37 cellular contexts compared by ENCODE assay signal in genomic region chr19:55530996-55531395, GRCh38. TPM values are rescaled to one million over a fixed set of nuclear protein-coding genes. Genes with fewer than 3 reads are reported as not detected.
"Had no signal": no experiment of that assay in that cellular context is flagged by ENCODE, and none has a peak within 500 bp of the region (broad histone marks: within the 10 kb centered on the region; RNA-seq: fewer than 3 reads in every experiment).

No MANE protein-coding gene starts in this region.

- H3K9me3 ChIP-seq: ascending aorta had no signal

- H3K27ac ChIP-seq: ascending aorta, cardiac muscle cell, VCaP had no signal

- H3K36me3 ChIP-seq: ascending aorta, cardiac muscle cell had no signal

- H3K9me3 Mint-ChIP-seq: activated B cell treated with CpG ODN at 0.5 μM for 24 hours; activated CD4-positive, alpha-beta memory T cell treated with anti-CD3 and anti-CD28 coated beads for 36 hours; activated CD4-positive, alpha-beta T cell treated with anti-CD3 and anti-CD28 coated beads, Interleukin-2, amount 10 ng/mL, durations not matched to agents 24 days and 14 days; activated CD8-positive, alpha-beta T cell treated with anti-CD3 and anti-CD28 coated beads for 36 hours; activated naive CD4-positive, alpha-beta T cell treated with anti-CD3 and anti-CD28 coated beads, Interleukin-2, amount 10 ng/mL, durations not matched to agents 7 days and 5 days; activated naive CD4-positive, alpha-beta T cell treated with anti-CD3 and anti-CD28 coated beads, Interleukin-2, amount 50 U/mL, for 24 hours; activated naive CD8-positive, alpha-beta T cell treated with anti-CD3 and anti-CD28 coated beads, Interleukin-2, amount 10 ng/mL, durations not matched to agents 7 days and 5 days; activated naive CD8-positive, alpha-beta T cell treated with anti-CD3 and anti-CD28 coated beads, Interleukin-2, amount 50 U/mL, for 24 hours; activated T-cell treated with anti-CD3 and anti-CD28 coated beads, Interleukin-2, amount 50 U/mL, for 4 hours; activated T-cell treated with anti-CD3 and anti-CD28 coated beads, Interleukin-2, amount 50 U/mL, for 72 hours; activated T-helper 1 cell treated with anti-CD3 and anti-CD28 coated beads, Interleukin-12 subunit alpha, Interleukin-12 subunit beta, Interleukin-2, Interleukin-4 antibody, amounts not matched to agents 30 ng/mL and 10 ng/mL and 1 ng/mL, durations not matched to agents 14 hours and 24 hours and 36 hours; activated T-helper 17 cell treated with anti-CD3 and anti-CD28 coated beads, Interleukin-2, amount 50 U/mL, for 72 hours; brain; central memory CD8-positive, alpha-beta T cell; T-helper 1 cell treated with Interleukin-12 subunit alpha and Interleukin-12 subunit beta and Interleukin-4 antibody, amounts not matched to agents 30 μg/mL and 1 μg/mL, for 36 hours; T-helper 2 cell treated with Interferon-gamma antibody and Interleukin-4, amounts not matched to agents 5 μg/mL and 100 μg/mL, for 36 hours had no signal

- H3K4me3 Mint-ChIP-seq: activated B cell treated with CpG ODN at 0.5 μM for 24 hours; activated CD4-positive, alpha-beta memory T cell treated with anti-CD3 and anti-CD28 coated beads for 36 hours; activated CD4-positive, alpha-beta T cell treated with anti-CD3 and anti-CD28 coated beads, Interleukin-2, amount 10 ng/mL, durations not matched to agents 24 days and 14 days; activated CD8-positive, alpha-beta T cell treated with anti-CD3 and anti-CD28 coated beads for 36 hours; activated naive CD4-positive, alpha-beta T cell treated with anti-CD3 and anti-CD28 coated beads, Interleukin-2, amount 10 ng/mL, durations not matched to agents 7 days and 5 days; activated naive CD4-positive, alpha-beta T cell treated with anti-CD3 and anti-CD28 coated beads, Interleukin-2, amount 50 U/mL, for 24 hours; activated naive CD8-positive, alpha-beta T cell; activated naive CD8-positive, alpha-beta T cell treated with anti-CD3 and anti-CD28 coated beads, Interleukin-2, amount 10 ng/mL, durations not matched to agents 7 days and 5 days; activated naive CD8-positive, alpha-beta T cell treated with anti-CD3 and anti-CD28 coated beads, Interleukin-2, amount 50 U/mL, for 24 hours; activated T-cell treated with anti-CD3 and anti-CD28 coated beads, Interleukin-2, amount 50 U/mL, for 4 hours; activated T-cell treated with anti-CD3 and anti-CD28 coated beads, Interleukin-2, amount 50 U/mL, for 72 hours; activated T-helper 1 cell treated with anti-CD3 and anti-CD28 coated beads, Interleukin-12 subunit alpha, Interleukin-12 subunit beta, Interleukin-2, Interleukin-4 antibody, amounts not matched to agents 30 ng/mL and 10 ng/mL and 1 ng/mL, durations not matched to agents 14 hours and 24 hours and 36 hours; activated T-helper 17 cell treated with anti-CD3 and anti-CD28 coated beads, Interleukin-2, amount 50 U/mL, for 72 hours; brain; central memory CD8-positive, alpha-beta T cell; T-helper 1 cell treated with Interleukin-12 subunit alpha and Interleukin-12 subunit beta and Interleukin-4 antibody, amounts not matched to agents 30 μg/mL and 1 μg/mL, for 36 hours; T-helper 2 cell treated with Interferon-gamma antibody and Interleukin-4, amounts not matched to agents 5 μg/mL and 100 μg/mL, for 36 hours had no signal

- H3K27me3 Mint-ChIP-seq: activated B cell treated with CpG ODN at 0.5 μM for 24 hours; activated CD4-positive, alpha-beta memory T cell treated with anti-CD3 and anti-CD28 coated beads for 36 hours; activated CD4-positive, alpha-beta T cell treated with anti-CD3 and anti-CD28 coated beads, Interleukin-2, amount 10 ng/mL, durations not matched to agents 24 days and 14 days; activated CD8-positive, alpha-beta T cell treated with anti-CD3 and anti-CD28 coated beads for 36 hours; activated naive CD4-positive, alpha-beta T cell treated with anti-CD3 and anti-CD28 coated beads, Interleukin-2, amount 10 ng/mL, durations not matched to agents 7 days and 5 days; activated naive CD4-positive, alpha-beta T cell treated with anti-CD3 and anti-CD28 coated beads, Interleukin-2, amount 50 U/mL, for 24 hours; activated naive CD8-positive, alpha-beta T cell; activated naive CD8-positive, alpha-beta T cell treated with anti-CD3 and anti-CD28 coated beads, Interleukin-2, amount 10 ng/mL, durations not matched to agents 7 days and 5 days; activated naive CD8-positive, alpha-beta T cell treated with anti-CD3 and anti-CD28 coated beads, Interleukin-2, amount 50 U/mL, for 24 hours; activated T-helper 17 cell treated with anti-CD3 and anti-CD28 coated beads, Interleukin-2, amount 50 U/mL, for 72 hours; brain had no signal

- ATAC-seq: activated CD8-positive, alpha-beta T cell treated with anti-CD3 and anti-CD28 coated beads for 36 hours; activated naive CD8-positive, alpha-beta T cell treated with anti-CD3 and anti-CD28 coated beads, Interleukin-2, amount 50 U/mL, for 24 hours; activated T-cell treated with anti-CD3 and anti-CD28 coated beads, Interleukin-2, amount 50 U/mL, for 4 hours; activated T-cell treated with anti-CD3 and anti-CD28 coated beads, Interleukin-2, amount 50 U/mL, for 72 hours; activated T-helper 17 cell treated with anti-CD3 and anti-CD28 coated beads, Interleukin-2, amount 50 U/mL, for 72 hours had no signal

- DNase-seq: activated B cell treated with CpG ODN at 0.5 μM for 24 hours; activated CD4-positive, alpha-beta memory T cell treated with anti-CD3 and anti-CD28 coated beads for 36 hours; activated CD4-positive, alpha-beta T cell treated with anti-CD3 and anti-CD28 coated beads for 4 hours; activated CD4-positive, alpha-beta T cell treated with anti-CD3 and anti-CD28 coated beads, Interleukin-2, amount 10 ng/mL, durations not matched to agents 24 days and 14 days; activated CD4-positive, alpha-beta T cell treated with anti-CD3 and anti-CD28 coated beads, Interleukin-2, amount 50 U/mL, for 1 hour; activated CD4-positive, alpha-beta T cell treated with anti-CD3 and anti-CD28 coated beads, Interleukin-2, amount 50 U/mL, for 4 hours; activated CD4-positive, CD25-positive, alpha-beta regulatory T cell treated with anti-CD3 and anti-CD28 coated beads, Interleukin-2, amount 50 U/mL, for 72 hours; activated CD8-positive, alpha-beta memory T cell treated with anti-CD3 and anti-CD28 coated beads, Interleukin-2, amount 50 U/mL, for 4 hours; activated CD8-positive, alpha-beta T cell treated with anti-CD3 and anti-CD28 coated beads for 36 hours; activated gamma-delta T cell; activated naive CD4-positive, alpha-beta T cell treated with anti-CD3 and anti-CD28 coated beads, Interleukin-2, amount 10 ng/mL, durations not matched to agents 7 days and 5 days; activated naive CD4-positive, alpha-beta T cell treated with Interleukin-2 at 50 U/mL for 16 hours; activated naive CD8-positive, alpha-beta T cell treated with anti-CD3 and anti-CD28 coated beads, Interleukin-2, amount 10 ng/mL, durations not matched to agents 7 days and 5 days; activated naive CD8-positive, alpha-beta T cell treated with anti-CD3 and anti-CD28 coated beads, Interleukin-2, amount 50 U/mL, for 24 hours; activated T-cell treated with anti-CD3 and anti-CD28 coated beads for 4 hours; activated T-cell treated with anti-CD3 and anti-CD28 coated beads, Interleukin-2, amount 50 U/mL, for 1 hour; activated T-cell treated with anti-CD3 and anti-CD28 coated beads, Interleukin-2, amount 50 U/mL, for 4 hours; activated T-cell treated with anti-CD3 and anti-CD28 coated beads, Interleukin-2, amount 50 U/mL, for 72 hours; amygdala; anterior cingulate cortex; caudate nucleus; T-helper 1 cell; T-helper 2 cell; T-helper 9 cell had no signal

- H3K4me1 Mint-ChIP-seq: activated B cell treated with CpG ODN at 0.5 μM for 24 hours; activated CD4-positive, alpha-beta T cell treated with anti-CD3 and anti-CD28 coated beads, Interleukin-2, amount 10 ng/mL, durations not matched to agents 24 days and 14 days; activated naive CD4-positive, alpha-beta T cell treated with anti-CD3 and anti-CD28 coated beads, Interleukin-2, amount 10 ng/mL, durations not matched to agents 7 days and 5 days; activated naive CD4-positive, alpha-beta T cell treated with anti-CD3 and anti-CD28 coated beads, Interleukin-2, amount 50 U/mL, for 24 hours; activated naive CD8-positive, alpha-beta T cell treated with anti-CD3 and anti-CD28 coated beads, Interleukin-2, amount 10 ng/mL, durations not matched to agents 7 days and 5 days; activated naive CD8-positive, alpha-beta T cell treated with anti-CD3 and anti-CD28 coated beads, Interleukin-2, amount 50 U/mL, for 24 hours; activated T-helper 17 cell treated with anti-CD3 and anti-CD28 coated beads, Interleukin-2, amount 50 U/mL, for 72 hours; central memory CD8-positive, alpha-beta T cell had no signal

- H3K27me3 ChIP-seq: cardiac muscle cell had no signal

- H3K36me3 Mint-ChIP-seq: activated CD4-positive, alpha-beta memory T cell treated with anti-CD3 and anti-CD28 coated beads for 36 hours; activated naive CD4-positive, alpha-beta T cell treated with anti-CD3 and anti-CD28 coated beads, Interleukin-2, amount 10 ng/mL, durations not matched to agents 7 days and 5 days; activated naive CD4-positive, alpha-beta T cell treated with anti-CD3 and anti-CD28 coated beads, Interleukin-2, amount 50 U/mL, for 24 hours; activated naive CD8-positive, alpha-beta T cell; activated naive CD8-positive, alpha-beta T cell treated with anti-CD3 and anti-CD28 coated beads, Interleukin-2, amount 10 ng/mL, durations not matched to agents 7 days and 5 days; brain had no signal

- H3K27ac Mint-ChIP-seq: activated B cell treated with CpG ODN at 0.5 μM for 24 hours; activated CD4-positive, alpha-beta memory T cell treated with anti-CD3 and anti-CD28 coated beads for 36 hours; activated CD4-positive, alpha-beta T cell treated with anti-CD3 and anti-CD28 coated beads, Interleukin-2, amount 10 ng/mL, durations not matched to agents 24 days and 14 days; activated CD8-positive, alpha-beta T cell treated with anti-CD3 and anti-CD28 coated beads for 36 hours; activated naive CD4-positive, alpha-beta T cell treated with anti-CD3 and anti-CD28 coated beads, Interleukin-2, amount 10 ng/mL, durations not matched to agents 7 days and 5 days; activated naive CD4-positive, alpha-beta T cell treated with anti-CD3 and anti-CD28 coated beads, Interleukin-2, amount 50 U/mL, for 24 hours; activated naive CD8-positive, alpha-beta T cell; activated naive CD8-positive, alpha-beta T cell treated with anti-CD3 and anti-CD28 coated beads, Interleukin-2, amount 10 ng/mL, durations not matched to agents 7 days and 5 days; activated naive CD8-positive, alpha-beta T cell treated with anti-CD3 and anti-CD28 coated beads, Interleukin-2, amount 50 U/mL, for 24 hours; activated T-cell treated with anti-CD3 and anti-CD28 coated beads, Interleukin-2, amount 50 U/mL, for 72 hours; activated T-helper 1 cell treated with anti-CD3 and anti-CD28 coated beads, Interleukin-12 subunit alpha, Interleukin-12 subunit beta, Interleukin-2, Interleukin-4 antibody, amounts not matched to agents 30 ng/mL and 10 ng/mL and 1 ng/mL, durations not matched to agents 14 hours and 24 hours and 36 hours; activated T-helper 17 cell treated with anti-CD3 and anti-CD28 coated beads, Interleukin-2, amount 50 U/mL, for 72 hours; brain; T-helper 1 cell treated with Interleukin-12 subunit alpha and Interleukin-12 subunit beta and Interleukin-4 antibody, amounts not matched to agents 30 μg/mL and 1 μg/mL, for 36 hours; T-helper 2 cell treated with Interferon-gamma antibody and Interleukin-4, amounts not matched to agents 5 μg/mL and 100 μg/mL, for 36 hours had no signal

- H3K4me3 ChIP-seq: ascending aorta, cardiac muscle cell had no signal

RNA-seq across cellular contexts. Expression of gene SBK2, which starts 5.9 kb away (rescaled TPM):
- total RNA-seq: activated B cell treated with CpG ODN at 0.5 μM for 24 hours; activated CD4-positive, alpha-beta memory T cell treated with anti-CD3 and anti-CD28 coated beads for 36 hours; activated CD4-positive, alpha-beta T cell treated with anti-CD3 and anti-CD28 coated beads, Interleukin-2, amount 10 ng/mL, durations not matched to agents 24 days and 14 days; activated CD8-positive, alpha-beta memory T cell treated with anti-CD3 and anti-CD28 coated beads for 36 hours; activated CD8-positive, alpha-beta T cell treated with anti-CD3 and anti-CD28 coated beads for 36 hours; activated naive CD8-positive, alpha-beta T cell treated with anti-CD3 and anti-CD28 coated beads, Interleukin-2, amount 10 ng/mL, durations not matched to agents 7 days and 5 days; activated T-cell treated with anti-CD3 and anti-CD28 coated beads, Interleukin-2, amount 50 U/mL, for 4 hours; activated T-cell treated with anti-CD3 and anti-CD28 coated beads, Interleukin-2, amount 50 U/mL, for 72 hours; activated T-helper 1 cell treated with anti-CD3 and anti-CD28 coated beads, Interleukin-12 subunit alpha, Interleukin-12 subunit beta, Interleukin-2, Interleukin-4 antibody, amounts not matched to agents 30 ng/mL and 10 ng/mL and 1 ng/mL, durations not matched to agents 14 hours and 24 hours and 36 hours; activated T-helper 17 cell treated with anti-CD3 and anti-CD28 coated beads, Interleukin-2, amount 50 U/mL, for 72 hours; ascending aorta; bronchial epithelial cell had no signal

RNA-seq across cellular contexts. Expression of gene SBK3, which starts 14.3 kb away (rescaled TPM):
- total RNA-seq: activated B cell treated with CpG ODN at 0.5 μM for 24 hours; activated CD4-positive, alpha-beta memory T cell treated with anti-CD3 and anti-CD28 coated beads for 36 hours; activated CD4-positive, alpha-beta T cell treated with anti-CD3 and anti-CD28 coated beads, Interleukin-2, amount 10 ng/mL, durations not matched to agents 24 days and 14 days; activated CD8-positive, alpha-beta memory T cell treated with anti-CD3 and anti-CD28 coated beads for 36 hours; activated CD8-positive, alpha-beta T cell treated with anti-CD3 and anti-CD28 coated beads for 36 hours; activated naive CD8-positive, alpha-beta T cell treated with anti-CD3 and anti-CD28 coated beads, Interleukin-2, amount 10 ng/mL, durations not matched to agents 7 days and 5 days; activated T-cell treated with anti-CD3 and anti-CD28 coated beads, Interleukin-2, amount 50 U/mL, for 4 hours; activated T-cell treated with anti-CD3 and anti-CD28 coated beads, Interleukin-2, amount 50 U/mL, for 72 hours; activated T-helper 1 cell treated with anti-CD3 and anti-CD28 coated beads, Interleukin-12 subunit alpha, Interleukin-12 subunit beta, Interleukin-2, Interleukin-4 antibody, amounts not matched to agents 30 ng/mL and 10 ng/mL and 1 ng/mL, durations not matched to agents 14 hours and 24 hours and 36 hours; activated T-helper 17 cell treated with anti-CD3 and anti-CD28 coated beads, Interleukin-2, amount 50 U/mL, for 72 hours; ascending aorta; bronchial epithelial cell had no signal
- polyA plus RNA-seq: cardiac muscle cell had no signal
